10 cellular contexts compared by ENCODE assay signal in genomic region chr7:16926283-16926682, GRCh38. TPM values are rescaled to one million over a fixed set of nuclear protein-coding genes. Genes with fewer than 3 reads are reported as not detected.
DNase-seq lines count a peak whose midpoint lies in the region; ATAC-seq, FAIRE-seq and TF ChIP-seq lines count a peak whose summit lies in the region.
"Had no signal": no experiment of that assay in that cellular context is flagged by ENCODE, and none has a peak within 500 bp of the region (broad histone marks: within the 10 kb centered on the region; RNA-seq: fewer than 3 reads in every experiment).

No MANE protein-coding gene starts in this region.

- peak; percentile 50 for TF ChIP-seq RAD21 in GM12878 (IDR thresholded peaks at IDR 0.05; ENCODE audit: insufficient read depth, low read depth, low read length)

- POLR2A ChIA-PET in GM12878 (lab: Charles Lee), result interaction anchor here (0.7 kb wide), 1 partner anchor 332 kb away, joined by 3 read pairs; no protein-coding TSS in a partner anchor

- H3K4me3 ChIP-seq in DOHH2 (ENCODE audit: low read length), result no peak overlapping the region
- H3K4me3 ChIP-seq in MM.1S (ENCODE audit: low read length), result no peak overlapping the region
- no peak overlapping the region for H3K4me3 ChIP-seq in GM12878
- H3K4me3 ChIP-seq in left lung, result no peak overlapping the region

- no TSS peak for BruUV-seq in GM12878 (replicated peaks; lab: Mats Ljungman, UMichigan)

- TF ChIP-seq CTCF in DOHH2 (IDR thresholded peaks at IDR 0.05; ENCODE audit: low read depth, low read length, poor library complexity, severe bottlenecking) (peak; percentile 88), MM.1S (IDR thresholded peaks at IDR 0.05; ENCODE audit: low read length) (peak; percentile 63), GM12878 (IDR thresholded peaks at IDR 0.05 in 2 of 3, conservative IDR thresholded peaks at IDR 0.05 in 1 of 3; ENCODE audit: control insufficient read depth in 2 of 3, extremely low read depth in 1 of 3, insufficient read depth in 1 of 3, low read depth in 3 of 3, low read length in 3 of 3) (peak; percentile 45 to 56 (median 52)), left lung (IDR thresholded peaks at IDR 0.05) (peak; percentile 66 to 68)

- intact Hi-C loops in GM12878 (cut with micrococcal nuclease; ENCODE audit: unreplicated experiment) (loop anchor here (2.0 kb wide), 1 partner anchor 57 kb away; no protein-coding TSS in a partner anchor), left lung (cut with DNase I) (no loop called here)

- no peak overlapping the region for H3K9ac ChIP-seq in MM.1S (ENCODE audit: low read length)
- no peak overlapping the region for H3K9ac ChIP-seq in GM12878 (ENCODE audit: control insufficient read depth, insufficient read depth, low read length)

- no peak overlapping the region for H3K4me2 ChIP-seq in DOHH2 (ENCODE audit: low read length)
- H3K4me2 ChIP-seq in MM.1S (ENCODE audit: low read depth, low read length), result peak overlapping the region; percentile 20; the same call in 1 of the 2 replicates
- no peak overlapping the region for H3K4me2 ChIP-seq in GM12878 (ENCODE audit: control insufficient read depth, insufficient read depth)

- no peaks in the 10 kb centered on the region for H4K20me1 ChIP-seq in DOHH2 (ENCODE audit: control insufficient read depth, insufficient read depth, low read depth, low read length)
- no peaks in the 10 kb centered on the region for H4K20me1 ChIP-seq in MM.1S (ENCODE audit: insufficient read depth, low read length)
- no peaks in the 10 kb centered on the region for H4K20me1 ChIP-seq in GM12878 (ENCODE audit: control insufficient read depth, insufficient read depth)

- no peak for FAIRE-seq in GM12878 (lab: Jason Lieb, UNC)

- TF ChIP-seq EP300 in GM12878 (IDR thresholded peaks at IDR 0.05; ENCODE audit: borderline replicate concordance in 1 of 2, control insufficient read depth in 1 of 2, low read depth in 2 of 2, low read length in 2 of 2), result no peak

- RAD21 ChIA-PET in GM12878 (lab: Charles Lee; ENCODE audit: unreplicated experiment), result interaction anchor here (1.1 kb wide), 1 partner anchor 376 kb away, joined by 3 read pairs; no protein-coding TSS in a partner anchor

- H3K27ac ChIP-seq in DOHH2 (ENCODE audit: low read depth, low read length) (no peak overlapping the region), MM.1S (ENCODE audit: low read length) (no peak overlapping the region), GM12878 (ENCODE audit: control insufficient read depth, insufficient read depth) (no peak overlapping the region), left lung (no peak overlapping the region)
- H3K27ac ChIP-seq: neutrophil had no signal

- H3F3A ChIP-seq in DOHH2 (ENCODE audit: control insufficient read depth, insufficient read depth) (no peaks in the 10 kb centered on the region), MM.1S (ENCODE audit: insufficient read depth, low read length) (no peaks in the 10 kb centered on the region)

- H3K27me3 ChIP-seq in DOHH2 (ENCODE audit: control insufficient read depth, low read length) (no peaks in the 10 kb centered on the region), MM.1S (replicated peaks; ENCODE audit: insufficient read depth, low read length) (no peaks in the 10 kb centered on the region), GM12878 (replicated peaks in 1 of 2; ENCODE audit: control insufficient read depth in 2 of 2, insufficient read depth in 2 of 2, low read length in 1 of 2) (no peaks in the 10 kb centered on the region), left lung (no peaks in the 10 kb centered on the region)
- H3K27me3 ChIP-seq: neutrophil had no signal

- TF ChIP-seq POLR2A in GM12878 (IDR thresholded peaks at IDR 0.05; ENCODE audit: low read depth, low read length), result no peak

- H3K9me3 ChIP-seq in DOHH2 (ENCODE audit: control insufficient read depth, insufficient read depth, low read length) (no peaks in the 10 kb centered on the region), MM.1S (replicated peaks; ENCODE audit: insufficient read depth, low read length) (no peaks in the 10 kb centered on the region), GM12878 (replicated peaks; ENCODE audit: control insufficient read depth, insufficient read depth, low read length) (no peaks in the 10 kb centered on the region), left lung (no peaks in the 10 kb centered on the region)
- H3K9me3 ChIP-seq: neutrophil had no signal

- ATAC-seq in GM21390 (IDR thresholded peaks at IDR 0.05; ENCODE audit: unreplicated experiment) (peak; percentile 45), GM12878 (peak; percentile 71), left lung (peak; percentile 79)

- H3K9me2 ChIP-seq in DOHH2 (replicated peaks; ENCODE audit: control insufficient read depth, low read length) (no peaks in the 10 kb centered on the region), MM.1S (replicated peaks; ENCODE audit: insufficient read depth, low read length) (no peaks in the 10 kb centered on the region)

- in situ Hi-C loops in GM12878 (cut with MboI), result no loop called here

- peak; percentile 20 for DNase-seq in MM.1S
- no peak for DNase-seq in GM12878 (ENCODE audit: low read depth, low spot score)
- DNase-seq in left lung, result no peak
- no peak for DNase-seq in NCI-H146 treated with DMSO at 0.1 percent for 48 hours (lab: John Stamatoyannopoulos, UW; ENCODE audit: unreplicated experiment)
- no peak for DNase-seq in NCI-H510A (lab: John Stamatoyannopoulos, UW)
- no peak for DNase-seq in stimulated activated CD4-positive, alpha-beta T cell treated with anti-CD3 and anti-CD28 coated beads, Interleukin-4, amount 100 ng/mL, for 1 hour

- WGBS in GM12878 (ENCODE audit: insufficient coverage, insufficient replicate concordance, low lambda C conversion rate, missing lambda C conversion rate), result 0% methylated on average over 2 of the region's 2 CpGs

- H3K4me1 ChIP-seq in DOHH2 (ENCODE audit: control insufficient read depth, low read length) (peaks cover 38% of the 10 kb centered on the region), MM.1S (ENCODE audit: low read length) (peaks cover 12% of the 10 kb centered on the region), GM12878 (ENCODE audit: control insufficient read depth, insufficient read depth, low read length) (no peaks in the 10 kb centered on the region), left lung (peaks cover 0 to 37% of the 10 kb centered on the region in 2 donors)

- no peaks in the 10 kb centered on the region for H3K79me2 ChIP-seq in DOHH2 (ENCODE audit: control insufficient read depth, low read length)
- no peaks in the 10 kb centered on the region for H3K79me2 ChIP-seq in MM.1S (ENCODE audit: low read length)
- no peaks in the 10 kb centered on the region for H3K79me2 ChIP-seq in GM12878 (ENCODE audit: control insufficient read depth, insufficient read depth, low read length)

- H2AFZ ChIP-seq in MM.1S (ENCODE audit: low read length) (no peak overlapping the region), GM12878 (ENCODE audit: control insufficient read depth, low read depth, low read length) (no peak overlapping the region)

- SMC1A ChIA-PET in GM12878 (lab: Charles Lee; ENCODE audit: uncharacterized antibody, unreplicated experiment), result no interaction called here

- CTCF ChIA-PET in GM12878 (lab: Yijun Ruan, JAX), result interaction anchor here (0.5 to 1.2 kb wide), 3 partner anchors 53 to 376 kb away, joined by 3 to 5 read pairs (median 5); no protein-coding TSS in a partner anchor

- H3K36me3 ChIP-seq in DOHH2 (ENCODE audit: control insufficient read depth, low read length), result no peaks in the 10 kb centered on the region
- no peaks in the 10 kb centered on the region for H3K36me3 ChIP-seq in MM.1S (replicated peaks; ENCODE audit: insufficient read depth, low read length)
- H3K36me3 ChIP-seq in GM12878 (ENCODE audit: control insufficient read depth in 2 of 2, insufficient read depth in 2 of 2, low read length in 1 of 2), result no peaks in the 10 kb centered on the region
- no peaks in the 10 kb centered on the region for H3K36me3 ChIP-seq in left lung
- H3K36me3 ChIP-seq: neutrophil had no signal

TF ChIP-seq in GM12878, 131 proteins besides CTCF, POLR2A, EP300 and RAD21:
- TF ChIP-seq MTA2 (IDR thresholded peaks at IDR 0.05; ENCODE audit: low read depth), result no peak
- TF ChIP-seq SMC3 (IDR thresholded peaks at IDR 0.05; ENCODE audit: borderline replicate concordance, low read length), result peak; percentile 28; the same call in 1 of the 2 replicates

RNA-seq across cellular contexts. Expression of gene AGR3, which starts 44.5 kb away (rescaled TPM):
- not detected in 2 replicates for total RNA-seq in GM12878 (2013; cell fraction: nucleolus; rRNA removed)
- total RNA-seq in GM12878 (2014; rRNA removed) (not detected in 2 replicates), GM12878 (2014; rRNA removed; fragmentation: Illumina TruSeq; extraction: Trizol) (not detected in 2 replicates), GM12878 (2021) (not detected in 2 replicates), left lung (100 to 1,000 TPM; 115 to 132 TPM)
- polyA plus RNA-seq in GM12878 (2011; ENCODE audit: low read depth), result not detected
- polyA plus RNA-seq in GM12878 (2011; rRNA removed) (not detected in 2 replicates), GM12878 (2014; fragmentation: Illumina TruSeq; extraction: Trizol) (not detected in 2 replicates), GM12878 (2014; fragmentation: Nextera tagmentation; extraction: Ambion mirVana) (not detected), GM12878 (2014; rRNA removed) (not detected in 2 replicates), GM12878 (2016; fragmentation: Nextera tagmentation; extraction: Ambion mirVana) (not detected)
- polyA plus RNA-seq in GM12878 (2011; cell fraction: cytosol; rRNA removed), result not detected in 2 replicates
- not detected in 2 replicates for polyA plus RNA-seq in GM12878 (2011; cell fraction: nucleus; rRNA removed)
- polyA plus RNA-seq in GM12878 (2012), result not detected in 2 replicates
- polyA minus RNA-seq in GM12878 (2011; rRNA and poly(A)+ RNA removed), result not detected in 2 replicates
- polyA minus RNA-seq in GM12878 (2011; cell fraction: cytosol; rRNA and poly(A)+ RNA removed), result not detected in 2 replicates
- polyA minus RNA-seq in GM12878 (2011; cell fraction: nucleus; rRNA and poly(A)+ RNA removed), result not detected in 2 replicates
- total RNA-seq: T-helper 1 cell treated with Interleukin-12 subunit alpha and Interleukin-12 subunit beta and Interleukin-4 antibody, amounts not matched to agents 30 ng/mL and 1 ng/mL, for 36 hours had no signal

Comparison
In these comparisons a context has a peak if more than half of its experiments do, and no peak if none do; other contexts are left out.
1. RNA of gene AGR3, which starts 44.5 kb away (total RNA-seq): 115 to 132 TPM in left lung; not detected in GM12878; every median in the first group is over 10 times any median in the second.
2. Peak in every context shown above with its lines, with median percentiles within 50 percentile points of each other: CTCF ChIP-seq and ATAC-seq.